In genomic region chr15:48970926-48971325, GRCh38 we compare ENCODE assay signal across 8 cellular contexts. TPM values are rescaled to one million over a fixed set of nuclear protein-coding genes. Genes with fewer than 3 reads are reported as not detected.
DNase-seq lines count a peak whose midpoint lies in the region; ATAC-seq and TF ChIP-seq lines count a peak whose summit lies in the region.
"Not testable (repeated sequence)": the region's sequence is repeated elsewhere in the genome, so short reads cannot be mapped to it uniquely, and the experiment has no call there.
"Had no signal": no experiment of that assay in that cellular context is flagged by ENCODE, and none has a peak within 500 bp of the region (broad histone marks: within the 10 kb centered on the region; RNA-seq: fewer than 3 reads in every experiment).

No MANE protein-coding gene starts in this region.

- peaks cover 42% of the 10 kb centered on the region for H3K4me1 Mint-ChIP-seq in HFFc6 (ENCODE audit: low read depth)

- not testable (repeated sequence) for H3K27ac Mint-ChIP-seq in HFFc6

- not testable (repeated sequence) for H3K4me3 Mint-ChIP-seq in HFFc6

- H3K36me3 Mint-ChIP-seq in HFFc6 (ENCODE audit: low read depth), result not testable (repeated sequence)

- TF ChIP-seq CTCF in HFFc6 (IDR thresholded peaks at IDR 0.05), result not testable (repeated sequence)

- ATAC-seq in SK-N-SH treated with all-trans-retinoic acid at 6 μM for 48 hours, result 0 out of 3 replicates have a peak, but pooled peaks have one; percentile 8

- not testable (repeated sequence) for H3K27me3 Mint-ChIP-seq in HFFc6 (ENCODE audit: insufficient read depth)

- DNase-seq in EH (ENCODE audit: low read depth) (peak; percentile 85), HFFc6 (peak; percentile 64), M059J (ENCODE audit: low read depth) (peak; percentile 42), astrocyte of the hippocampus (ENCODE audit: low read depth, low spot score) (peak; percentile 52), fibroblast of peridontal ligament (ENCODE audit: extremely low read depth) (peak; percentile 80), iris pigment epithelial cell (ENCODE audit: low read depth) (peak; percentile 11)

- H3K9me3 Mint-ChIP-seq in HFFc6, result not testable (repeated sequence)

RNA-seq across cellular contexts. Expression of gene SHC4, which starts 7.2 kb away (rescaled TPM):
- total RNA-seq in HFFc6 (2021; fragmentation: NEBNext Ultra II Directional; extraction: Animal tissue kit (Norgen Biotek cat#: 25700)), result 1 to 10 TPM; 2.1 to 4.2 (median 3.5) TPM
- 1.0 and 1.5 TPM in 2 replicates for total RNA-seq in M059J (2014; rRNA removed; shearing (Covaris generic))
- total RNA-seq: G401 had no signal

Comparison
In these comparisons a context has a peak if more than half of its experiments do, and no peak if none do; other contexts are left out.
1. Peak in every context shown above with its lines: DNase-seq and ATAC-seq.
2. DNase-seq: peak in every context shown above with its lines; median percentile 85 in EH; 80 in fibroblast of peridontal ligament; 64 in HFFc6; 52 in astrocyte of the hippocampus; 42 in M059J; 11 in iris pigment epithelial cell.